Comparison of ENCODE assay signal across 9 cellular contexts in genomic region chr1:48202030-48202752, GRCh38. TPM values are rescaled to one million over a fixed set of nuclear protein-coding genes. Genes with fewer than 3 reads are reported as not detected.
DNase-seq lines count a peak whose midpoint lies in the region; ATAC-seq, FAIRE-seq and TF ChIP-seq lines count a peak whose summit lies in the region.
"Had no signal": no experiment of that assay in that cellular context is flagged by ENCODE, and none has a peak within 500 bp of the region (broad histone marks: within the 10 kb centered on the region; RNA-seq: fewer than 3 reads in every experiment).

No MANE protein-coding gene starts in this region.

- H3K27me3 Mint-ChIP-seq in activated CD4-positive, alpha-beta T cell treated with anti-CD3 and anti-CD28 coated beads, Interleukin-2, amount 10 ng/mL, durations not matched to agents 7 days and 5 days, result peaks cover 9% of the 10 kb centered on the region
- peaks cover 19% of the 10 kb centered on the region for H3K27me3 Mint-ChIP-seq in mesothelial cell of epicardium (ENCODE audit: low read depth)

- H2AFZ ChIP-seq in H1 (ENCODE audit: low read length), result no peak overlapping the region

- H2AK5ac ChIP-seq in H1 (ENCODE audit: low read depth, low read length), result no peak overlapping the region

- H2BK5ac ChIP-seq in H1 (ENCODE audit: low read depth, low read length), result no peak overlapping the region

- peak; percentile 65 for DNase-seq in NCI-H524 treated with DMSO at 0.1 percent for 48 hours (lab: John Stamatoyannopoulos, UW)
- DNase-seq in activated CD4-positive, alpha-beta T cell treated with anti-CD3 and anti-CD28 coated beads, Interleukin-2, amount 10 ng/mL, durations not matched to agents 7 days and 5 days, result peak; percentile 65
- DNase-seq in H1 (ENCODE audit: low read depth in 1 of 2, low spot score in 2 of 2), result peak in 1 of 2 experiments; percentile 84
- DNase-seq in mesothelial cell of epicardium (ENCODE audit: low spot score in 2 of 2, unreplicated experiment in 2 of 2), result peak; percentile 54 to 83
- DNase-seq in stimulated activated CD8-positive, alpha-beta memory T cell treated with anti-CD3 and anti-CD28 coated beads, Interleukin-2, amount 100 ng/mL, for 48 hours (ENCODE audit: low read depth in 2 of 2), result peak; percentile 40 to 43

- H3K36me3 Mint-ChIP-seq in activated CD4-positive, alpha-beta T cell treated with anti-CD3 and anti-CD28 coated beads, Interleukin-2, amount 10 ng/mL, durations not matched to agents 7 days and 5 days (ENCODE audit: low read depth), result no peaks in the 10 kb centered on the region
- no peaks in the 10 kb centered on the region for H3K36me3 Mint-ChIP-seq in mesothelial cell of epicardium

- H3K23ac ChIP-seq in H1 (ENCODE audit: insufficient read length), result no peak overlapping the region

- no peak overlapping the region for H4K8ac ChIP-seq in H1 (ENCODE audit: extremely low read depth, insufficient read depth, low read length)

- H4K20me1 ChIP-seq in DOHH2 (ENCODE audit: control insufficient read depth, insufficient read depth, low read depth, low read length) (no peaks in the 10 kb centered on the region), H1 (replicated peaks in 1 of 2; ENCODE audit: control insufficient read depth in 1 of 2, insufficient read depth in 2 of 2, low read length in 2 of 2) (no peaks in the 10 kb centered on the region)

- H3K79me1 ChIP-seq in H1 (ENCODE audit: low read depth, low read length), result no peaks in the 10 kb centered on the region

- no peak overlapping the region for H3K14ac ChIP-seq in H1 (ENCODE audit: insufficient read length)

- peak; percentile 54 for ATAC-seq in HG02870 (IDR thresholded peaks at IDR 0.05; ENCODE audit: unreplicated experiment)
- ATAC-seq in GM18520 (IDR thresholded peaks at IDR 0.05; ENCODE audit: unreplicated experiment), result no peak

- POLR2A ChIA-PET in activated CD4-positive, alpha-beta T cell treated with anti-CD3 and anti-CD28 coated beads, Interleukin-2, amount 10 ng/mL, durations not matched to agents 7 days and 5 days (lab: Charles Lee), result interaction anchor here (0.5 kb wide), 1 partner anchor 1724 kb away, joined by 4 read pairs; no protein-coding TSS in a partner anchor
- POLR2A ChIA-PET in H1 (lab: Charles Lee; ENCODE audit: partially characterized antibody), result no interaction called here

- H3K4me1 ChIP-seq in DOHH2 (ENCODE audit: control insufficient read depth, low read length), result no peaks in the 10 kb centered on the region
- H3K4me1 ChIP-seq in H1 (replicated peaks in 1 of 4; ENCODE audit: control insufficient read depth in 3 of 4, insufficient read depth in 4 of 4, low read length in 3 of 4), result peaks cover 0 to 2% (median 0%) of the 10 kb centered on the region in 4 experiments; a peak in 1 of 7 replicates

- no peaks in the 10 kb centered on the region for H3K79me2 ChIP-seq in DOHH2 (ENCODE audit: control insufficient read depth, low read length)
- no peaks in the 10 kb centered on the region for H3K79me2 ChIP-seq in H1 (ENCODE audit: control insufficient read depth in 1 of 2, insufficient read depth in 2 of 2, low read length in 2 of 2)

- H3K9me3 ChIP-seq in DOHH2 (ENCODE audit: control insufficient read depth, insufficient read depth, low read length) (no peaks in the 10 kb centered on the region), H1 (ENCODE audit: insufficient read depth in 2 of 2, low read depth in 1 of 2, low read length in 1 of 2) (no peaks in the 10 kb centered on the region)

- no peak for TF ChIP-seq POLR2A in H1 (IDR thresholded peaks at IDR 0.05; ENCODE audit: control extremely low read depth in 1 of 2, low read depth in 2 of 2, low read length in 2 of 2)

- H3K9ac ChIP-seq in H1 (replicated peaks in 1 of 4; ENCODE audit: extremely low read depth in 1 of 4, low read depth in 3 of 4, low read length in 3 of 4), result no peak overlapping the region

- H2BK120ac ChIP-seq in H1 (replicated peaks; ENCODE audit: low read depth, low read length), result no peak overlapping the region

- TF ChIP-seq RAD21 in H1 (IDR thresholded peaks at IDR 0.05 in 1 of 2, conservative IDR thresholded peaks at IDR 0.05 in 1 of 2; ENCODE audit: low read depth in 2 of 2, low read length in 2 of 2), result peak; percentile 85 to 89

- no peak overlapping the region for H2BK15ac ChIP-seq in H1 (ENCODE audit: low read length)

- H3K36me3 ChIP-seq in DOHH2 (ENCODE audit: control insufficient read depth, low read length) (no peaks in the 10 kb centered on the region), H1 (ENCODE audit: control insufficient read depth in 2 of 4, insufficient read depth in 4 of 4, low read length in 3 of 4) (no peaks in the 10 kb centered on the region)

- no peaks in the 10 kb centered on the region for H3K4me1 Mint-ChIP-seq in activated CD4-positive, alpha-beta T cell treated with anti-CD3 and anti-CD28 coated beads, Interleukin-2, amount 10 ng/mL, durations not matched to agents 7 days and 5 days
- H3K4me1 Mint-ChIP-seq in mesothelial cell of epicardium, result peaks cover 7% of the 10 kb centered on the region

- no peaks in the 10 kb centered on the region for H3F3A ChIP-seq in DOHH2 (ENCODE audit: control insufficient read depth, insufficient read depth)

- no peak overlapping the region for H3K18ac ChIP-seq in H1 (ENCODE audit: extremely low read depth, low read length)

- peak; percentile 82 for FAIRE-seq in H1 (lab: Jason Lieb, UNC)
- FAIRE-seq: colon had no signal

- CTCF ChIA-PET in activated CD4-positive, alpha-beta T cell treated with anti-CD3 and anti-CD28 coated beads, Interleukin-2, amount 10 ng/mL, durations not matched to agents 7 days and 5 days (lab: Charles Lee), result no interaction called here
- CTCF ChIA-PET in H1 (lab: Charles Lee; ENCODE audit: partially characterized antibody), result interaction anchor here (0.8 to 8.2 kb wide), 30 partner anchors 13 to 417 kb away, joined by 3 to 121 read pairs (median 6); partner anchors contain the start of gene SLC5A9

- H3K27me3 ChIP-seq in DOHH2 (ENCODE audit: control insufficient read depth, low read length) (no peaks in the 10 kb centered on the region), H1 (replicated peaks in 1 of 4; ENCODE audit: control insufficient read depth in 3 of 4, extremely low read depth in 1 of 4, insufficient read depth in 3 of 4, low read length in 3 of 4) (no peaks in the 10 kb centered on the region; a peak in 1 of 7 replicates)

- no peak overlapping the region for H3K27ac Mint-ChIP-seq in activated CD4-positive, alpha-beta T cell treated with anti-CD3 and anti-CD28 coated beads, Interleukin-2, amount 10 ng/mL, durations not matched to agents 7 days and 5 days
- no peak overlapping the region for H3K27ac Mint-ChIP-seq in mesothelial cell of epicardium

- no peak overlapping the region for H3K4me3 Mint-ChIP-seq in activated CD4-positive, alpha-beta T cell treated with anti-CD3 and anti-CD28 coated beads, Interleukin-2, amount 10 ng/mL, durations not matched to agents 7 days and 5 days
- H3K4me3 Mint-ChIP-seq in mesothelial cell of epicardium, result no peak overlapping the region

- H4K5ac ChIP-seq in H1 (ENCODE audit: insufficient read length, low read depth, low read length), result no peak overlapping the region

- H3K23me2 ChIP-seq in H1 (ENCODE audit: low read depth, low read length), result no peaks in the 10 kb centered on the region

- H3K4me3 ChIP-seq in DOHH2 (ENCODE audit: low read length) (no peak overlapping the region), H1 (ENCODE audit: extremely low read depth in 1 of 4, insufficient read depth in 2 of 4, low read depth in 3 of 4, low read length in 4 of 4) (no peak overlapping the region)

- no peak overlapping the region for H2BK20ac ChIP-seq in H1 (ENCODE audit: low read length)

- no peaks in the 10 kb centered on the region for H3K9me2 ChIP-seq in DOHH2 (replicated peaks; ENCODE audit: control insufficient read depth, low read length)

- no peak overlapping the region for H2BK12ac ChIP-seq in H1 (ENCODE audit: low read depth, low read length)

- no peak overlapping the region for H3K27ac ChIP-seq in DOHH2 (ENCODE audit: low read depth, low read length)
- no peak overlapping the region for H3K27ac ChIP-seq in H1 (ENCODE audit: low read depth, low read length)

- H4K91ac ChIP-seq in H1 (replicated peaks; ENCODE audit: insufficient read length, low read length), result no peak overlapping the region

- H3K4me2 ChIP-seq in DOHH2 (ENCODE audit: low read length) (no peak overlapping the region), H1 (ENCODE audit: insufficient read depth in 1 of 2, low read depth in 2 of 2, low read length in 2 of 2) (no peak overlapping the region)

- TF ChIP-seq CTCF in DOHH2 (IDR thresholded peaks at IDR 0.05; ENCODE audit: low read depth, low read length, poor library complexity, severe bottlenecking), result peak; percentile 89
- peak; percentile 53 to 84 (median 82) for TF ChIP-seq CTCF in H1 (IDR thresholded peaks at IDR 0.05; ENCODE audit: control extremely low read depth in 1 of 3, insufficient read depth in 1 of 3, low read depth in 1 of 3, low read length in 3 of 3)
- peak; percentile 84 for TF ChIP-seq CTCF in mesothelial cell of epicardium (IDR thresholded peaks at IDR 0.05; ENCODE audit: unreplicated experiment)

- no peaks in the 10 kb centered on the region for H3K9me3 Mint-ChIP-seq in activated CD4-positive, alpha-beta T cell treated with anti-CD3 and anti-CD28 coated beads, Interleukin-2, amount 10 ng/mL, durations not matched to agents 7 days and 5 days
- H3K9me3 Mint-ChIP-seq in mesothelial cell of epicardium, result no peaks in the 10 kb centered on the region

- 37% methylated on average over 7 of the region's 7 CpGs; no CpG with 5 or more reads in 1 of the 2 experiments for WGBS in H1 (ENCODE audit: extremely low coverage in 1 of 2, insufficient coverage in 1 of 2, insufficient read length in 1 of 2, insufficient replicate concordance in 2 of 2, low coverage in 1 of 2, low lambda C conversion rate in 2 of 2, missing lambda C conversion rate in 1 of 2), 2 experiments

- H3K4ac ChIP-seq in H1 (replicated peaks; ENCODE audit: insufficient read length, low read depth, low read length), result no peak overlapping the region

- no peak overlapping the region for H3K56ac ChIP-seq in H1 (replicated peaks; ENCODE audit: insufficient read length, low read depth, low read length)

- no peak for TF ChIP-seq EP300 in H1 (IDR thresholded peaks at IDR 0.05; ENCODE audit: borderline replicate concordance in 1 of 2, low read depth in 2 of 2, low read length in 2 of 2)

RNA-seq across cellular contexts. Expression of gene SLC5A9, which starts 20.3 kb away (rescaled TPM):
- total RNA-seq in activated CD4-positive, alpha-beta T cell treated with anti-CD3 and anti-CD28 coated beads, Interleukin-2, amount 10 ng/mL, durations not matched to agents 7 days and 5 days, result not detected
- not detected in 2 replicates for total RNA-seq in H1 (2021; fragmentation: NEBNext Ultra II Directional; extraction: Animal tissue kit (Norgen Biotek cat#: 25700))
- polyA plus RNA-seq in H1 (2011; rRNA removed), result 0.03 and 0.05 TPM in 2 replicates
- polyA plus RNA-seq in H1 (2011; cell fraction: cytosol; rRNA removed), result 0.13 TPM
- 0.74 TPM for polyA plus RNA-seq in H1 (2011; cell fraction: nucleus; rRNA removed)
- polyA plus RNA-seq in H1 (2012, experiment 1 of 2), result 0.13 to 0.39 TPM (median 0.25 TPM) in 4 replicates
- polyA plus RNA-seq in H1 (2012, experiment 2 of 2), result not detected
- 0.14 TPM for polyA plus RNA-seq in H1 (2013, experiment 1 of 2)
- polyA plus RNA-seq in H1 (2013, experiment 2 of 2), result 0.07 TPM
- polyA minus RNA-seq in H1 (2011; rRNA and poly(A)+ RNA removed), result 0.25 TPM in 1 of 2 replicates, not detected in the other
- not detected for polyA minus RNA-seq in H1 (2011; cell fraction: cytosol; rRNA and poly(A)+ RNA removed)
- polyA minus RNA-seq in H1 (2011; cell fraction: nucleus; rRNA and poly(A)+ RNA removed), result not detected
- 0.07 TPM in 2 of 3 replicates, not detected in the other for total RNA-seq in mesothelial cell of epicardium
